23 cellular contexts compared by ENCODE assay signal in the genomic region with DNA sequence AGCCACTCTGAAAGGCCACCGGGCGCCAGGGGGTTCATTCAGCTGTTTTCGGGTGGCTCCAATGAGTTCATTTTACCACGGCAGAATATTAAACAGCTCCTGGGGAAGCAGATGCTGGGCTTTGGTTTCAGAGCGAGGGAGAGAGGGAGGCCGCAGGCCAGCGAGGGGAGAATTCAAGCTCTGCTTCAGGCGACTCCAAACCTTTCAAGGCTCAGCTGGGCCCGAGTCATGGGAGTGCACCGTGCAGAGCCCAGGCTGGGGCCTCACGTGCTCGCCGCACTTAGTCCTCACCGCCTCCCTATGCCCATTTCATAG.
"Had no signal": no experiment of that assay in that cellular context is flagged by ENCODE, and none has a peak within 500 bp of the region (broad histone marks: within the 10 kb centered on the region; RNA-seq: fewer than 3 reads in every experiment).

No MANE protein-coding gene starts in this region.

- H3K9me3 Mint-ChIP-seq: activated CD4-positive, alpha-beta memory T cell treated with anti-CD3 and anti-CD28 coated beads, Interleukin-2, amount 10 ng/mL, durations not matched to agents 7 days and 5 days; activated CD4-positive, alpha-beta T cell treated with anti-CD3 and anti-CD28 coated beads, Interleukin-2, amount 10 ng/mL, durations not matched to agents 24 days and 14 days; activated naive CD4-positive, alpha-beta T cell treated with anti-CD3 and anti-CD28 coated beads, Interleukin-2, amount 50 U/mL, for 24 hours; activated T-helper 1 cell treated with anti-CD3 and anti-CD28 coated beads, Interleukin-12 subunit alpha, Interleukin-12 subunit beta, Interleukin-2, Interleukin-4 antibody, amounts not matched to agents 30 ng/mL and 10 ng/mL and 1 ng/mL, durations not matched to agents 14 hours and 24 hours and 36 hours; naive B cell; neural crest cell; T-cell; T-helper 2 cell treated with Interferon-gamma antibody and Interleukin-4, amounts not matched to agents 5 μg/mL and 100 μg/mL, for 36 hours had no signal

- H3K27ac Mint-ChIP-seq: activated CD4-positive, alpha-beta memory T cell treated with anti-CD3 and anti-CD28 coated beads, Interleukin-2, amount 10 ng/mL, durations not matched to agents 7 days and 5 days; activated CD4-positive, alpha-beta T cell treated with anti-CD3 and anti-CD28 coated beads, Interleukin-2, amount 10 ng/mL, durations not matched to agents 24 days and 14 days; activated CD8-positive, alpha-beta memory T cell treated with anti-CD3 and anti-CD28 coated beads, Interleukin-2, amount 10 ng/mL, durations not matched to agents 7 days and 5 days; activated naive CD4-positive, alpha-beta T cell treated with anti-CD3 and anti-CD28 coated beads, Interleukin-2, amount 50 U/mL, for 24 hours; activated T-helper 1 cell treated with anti-CD3 and anti-CD28 coated beads, Interleukin-12 subunit alpha, Interleukin-12 subunit beta, Interleukin-2, Interleukin-4 antibody, amounts not matched to agents 30 ng/mL and 10 ng/mL and 1 ng/mL, durations not matched to agents 14 hours and 24 hours and 36 hours; naive B cell; progenitor cell of endocrine pancreas; T-cell; T-helper 2 cell treated with Interferon-gamma antibody and Interleukin-4, amounts not matched to agents 5 μg/mL and 100 μg/mL, for 36 hours had no signal

- DNase-seq: activated CD4-positive, alpha-beta memory T cell treated with anti-CD3 and anti-CD28 coated beads, Interleukin-2, amount 10 ng/mL, durations not matched to agents 7 days and 5 days; activated CD4-positive, alpha-beta T cell treated with anti-CD3 and anti-CD28 coated beads, Interleukin-2, amount 10 ng/mL, durations not matched to agents 24 days and 14 days; activated CD8-positive, alpha-beta memory T cell treated with anti-CD3 and anti-CD28 coated beads, Interleukin-2, amount 10 ng/mL, durations not matched to agents 7 days and 5 days; activated gamma-delta T cell treated with Interleukin-2 at 50 U/mL for 16 hours; cortex of kidney; erythroblast; islet precursor cell; left cardiac atrium; mesenchymal stem cell; naive B cell; stimulated activated CD4-positive, alpha-beta T cell treated with anti-CD3 and anti-CD28 coated beads, Interleukin-4, amount 100 ng/mL, for 24 hours; stimulated activated naive CD4-positive, alpha-beta T cell treated with Interleukin-2 at 50 U/mL for 16 hours; T-cell; thyroid gland had no signal

- H3K4me3 ChIP-seq: breast epithelium, heart left ventricle, thyroid gland had no signal

- H3K27me3 Mint-ChIP-seq: progenitor cell of endocrine pancreas had no signal

- H3K4me1 ChIP-seq: breast epithelium had no signal

- H3K27me3 ChIP-seq: breast epithelium, heart left ventricle, thyroid gland had no signal

- H3K9me3 ChIP-seq: breast epithelium, heart left ventricle, thyroid gland had no signal

- H3K4me3 Mint-ChIP-seq: activated CD4-positive, alpha-beta memory T cell treated with anti-CD3 and anti-CD28 coated beads, Interleukin-2, amount 10 ng/mL, durations not matched to agents 7 days and 5 days; activated CD4-positive, alpha-beta T cell treated with anti-CD3 and anti-CD28 coated beads, Interleukin-2, amount 10 ng/mL, durations not matched to agents 24 days and 14 days; activated CD8-positive, alpha-beta memory T cell treated with anti-CD3 and anti-CD28 coated beads, Interleukin-2, amount 10 ng/mL, durations not matched to agents 7 days and 5 days; activated naive CD4-positive, alpha-beta T cell treated with anti-CD3 and anti-CD28 coated beads, Interleukin-2, amount 50 U/mL, for 24 hours; activated T-helper 1 cell treated with anti-CD3 and anti-CD28 coated beads, Interleukin-12 subunit alpha, Interleukin-12 subunit beta, Interleukin-2, Interleukin-4 antibody, amounts not matched to agents 30 ng/mL and 10 ng/mL and 1 ng/mL, durations not matched to agents 14 hours and 24 hours and 36 hours; naive B cell; T-cell; T-helper 2 cell treated with Interferon-gamma antibody and Interleukin-4, amounts not matched to agents 5 μg/mL and 100 μg/mL, for 36 hours had no signal

- H3K4me1 Mint-ChIP-seq: activated CD4-positive, alpha-beta memory T cell treated with anti-CD3 and anti-CD28 coated beads, Interleukin-2, amount 10 ng/mL, durations not matched to agents 7 days and 5 days; activated CD4-positive, alpha-beta T cell treated with anti-CD3 and anti-CD28 coated beads, Interleukin-2, amount 10 ng/mL, durations not matched to agents 24 days and 14 days; activated CD8-positive, alpha-beta memory T cell treated with anti-CD3 and anti-CD28 coated beads, Interleukin-2, amount 10 ng/mL, durations not matched to agents 7 days and 5 days; activated naive CD4-positive, alpha-beta T cell treated with anti-CD3 and anti-CD28 coated beads, Interleukin-2, amount 50 U/mL, for 24 hours; naive B cell; T-cell had no signal

- H3K36me3 Mint-ChIP-seq: activated CD8-positive, alpha-beta memory T cell treated with anti-CD3 and anti-CD28 coated beads, Interleukin-2, amount 10 ng/mL, durations not matched to agents 7 days and 5 days; activated naive CD4-positive, alpha-beta T cell treated with anti-CD3 and anti-CD28 coated beads, Interleukin-2, amount 50 U/mL, for 24 hours; naive B cell; T-cell had no signal

- H3K36me3 ChIP-seq: breast epithelium, thyroid gland had no signal

- ATAC-seq: activated CD4-positive, CD25-positive, alpha-beta regulatory T cell treated with anti-CD3 and anti-CD28 coated beads, Interleukin-2, amount 50 U/mL, for 24 hours; activated CD8-positive, alpha-beta memory T cell treated with anti-CD3 and anti-CD28 coated beads, Interleukin-2, amount 10 ng/mL, durations not matched to agents 7 days and 5 days; heart left ventricle; left cardiac atrium; T-cell had no signal

- H3K27ac ChIP-seq: breast epithelium, heart left ventricle, thyroid gland, VCaP had no signal
